29 cellular contexts compared by ENCODE assay signal in genomic region chr13:32987462-32987861, GRCh38. TPM values are rescaled to one million over a fixed set of nuclear protein-coding genes. Genes with fewer than 3 reads are reported as not detected.
"Had no signal": no experiment of that assay in that cellular context is flagged by ENCODE, and none has a peak within 500 bp of the region (broad histone marks: within the 10 kb centered on the region; RNA-seq: fewer than 3 reads in every experiment).

No MANE protein-coding gene starts in this region.

- FAIRE-seq: colon, endothelial cell of umbilical vein, frontal cortex had no signal

- H3K4me1 Mint-ChIP-seq: endodermal cell had no signal

- H3K27me3 Mint-ChIP-seq: dendritic cell treated with granulocyte-macrophage colony-stimulating factor and Interleukin-4, amounts not matched to agents 40 ng/mL and 50 ng/mL, for 4 days had no signal

- DNase-seq: colonic mucosa; cortex of kidney; dermis blood vessel endothelial cell; dorsolateral prefrontal cortex; effector CD4-positive, alpha-beta T cell; effector CD8-positive, alpha-beta T cell; effector memory CD4-positive, alpha-beta T cell; effector memory CD8-positive, alpha-beta T cell; endodermal cell; erythroblast; esophagus squamous epithelium; foreskin fibroblast; foreskin keratinocyte; foreskin melanocyte; gastrocnemius medialis; glutamatergic neuron; head of caudate nucleus; heart left ventricle; heart right ventricle had no signal

- ATAC-seq: effector memory CD8-positive, alpha-beta T cell; esophagus mucosa; foreskin keratinocyte; gastrocnemius medialis; gastroesophageal sphincter; heart left ventricle; heart right ventricle had no signal

- H3K4me3 ChIP-seq: colonic mucosa, coronary artery, dorsolateral prefrontal cortex, esophagus muscularis mucosa, esophagus squamous epithelium, gastroesophageal sphincter, heart left ventricle, heart right ventricle had no signal

- H3K27ac ChIP-seq: colonic mucosa, coronary artery, dorsolateral prefrontal cortex, epithelial cell of prostate, esophagus muscularis mucosa, esophagus squamous epithelium, foreskin keratinocyte, gastrocnemius medialis, gastroesophageal sphincter, heart left ventricle, heart right ventricle had no signal

- H3K27ac Mint-ChIP-seq: dendritic cell treated with granulocyte-macrophage colony-stimulating factor and Interleukin-4, amounts not matched to agents 40 ng/mL and 50 ng/mL, for 4 days; effector memory CD8-positive, alpha-beta T cell; endodermal cell had no signal

- H3K4me1 ChIP-seq: colonic mucosa, foreskin keratinocyte, gastroesophageal sphincter had no signal

- H3K9me3 Mint-ChIP-seq: dendritic cell treated with granulocyte-macrophage colony-stimulating factor and Interleukin-4, amounts not matched to agents 40 ng/mL and 50 ng/mL, for 4 days had no signal

- H3K36me3 ChIP-seq: colonic mucosa, esophagus muscularis mucosa, esophagus squamous epithelium, gastrocnemius medialis, gastroesophageal sphincter, heart left ventricle, heart right ventricle had no signal

- H3K27me3 ChIP-seq: colonic mucosa, dorsolateral prefrontal cortex, esophagus muscularis mucosa, esophagus squamous epithelium, gastrocnemius medialis, gastroesophageal sphincter, heart left ventricle, heart right ventricle had no signal

- H3K4me3 Mint-ChIP-seq: dendritic cell treated with granulocyte-macrophage colony-stimulating factor and Interleukin-4, amounts not matched to agents 40 ng/mL and 50 ng/mL, for 4 days; effector memory CD8-positive, alpha-beta T cell; endodermal cell had no signal

- H3K9me3 ChIP-seq: colonic mucosa, esophagus muscularis mucosa, esophagus squamous epithelium, gastrocnemius medialis had no signal

RNA-seq across cellular contexts. Expression of gene KL, which starts 28.8 kb away (rescaled TPM):
- total RNA-seq: foreskin keratinocyte had no signal
- polyA plus RNA-seq: fibroblast of lung, foreskin keratinocyte had no signal
